ENCODE assay signal across 8 cellular contexts in genomic region chr10:103192089-103192450, GRCh38. TPM values are rescaled to one million over a fixed set of nuclear protein-coding genes. Genes with fewer than 3 reads are reported as not detected.
A peak's percentile ranks its signal among the peaks of the same experiment; 100 is the strongest.
DNase-seq lines count a peak whose midpoint lies in the region; ATAC-seq and TF ChIP-seq lines count a peak whose summit lies in the region.

No MANE protein-coding gene starts in this region.

- peak overlapping the region; percentile 95 for H3K27ac ChIP-seq in colonic mucosa

- H3K27me3 ChIP-seq in NT2/D1 (ENCODE audit: insufficient read depth, insufficient read length): no peaks in the 10 kb centered on the region
- H3K27me3 ChIP-seq in colonic mucosa: no peaks in the 10 kb centered on the region

- peak overlapping the region; percentile 77 for H3K4me3 ChIP-seq in NT2/D1 (ENCODE audit: insufficient read length, low read depth)
- peak overlapping the region; percentile 73 for H3K4me3 ChIP-seq in colonic mucosa
- H3K4me3 ChIP-seq in mucosa of descending colon: peak overlapping the region; percentile 89

- TF ChIP-seq CTCF in colonic mucosa (IDR thresholded peaks at IDR 0.05): no peak
- TF ChIP-seq CTCF in mucosa of descending colon (IDR thresholded peaks at IDR 0.05): no peak

- H3K36me3 ChIP-seq in NT2/D1 (ENCODE audit: insufficient read depth, insufficient read length, low read length) (peaks cover 10% of the 10 kb centered on the region), colonic mucosa (no peaks in the 10 kb centered on the region), mucosa of descending colon (ENCODE audit: low read depth) (no peaks in the 10 kb centered on the region)

- peak; percentile 19 for ATAC-seq in mucosa of descending colon

- DNase-seq in DMS 273 (lab: John Stamatoyannopoulos, UW; ENCODE audit: unreplicated experiment) (peak; percentile 16), DMS 273 treated with DMSO at 0.1 percent for 48 hours (lab: John Stamatoyannopoulos, UW) (no peak), NT2/D1 (ENCODE audit: low read depth, low spot score) (no peak), colonic mucosa (no peak), mucosa of descending colon (no peak), NCI-H1694 (lab: John Stamatoyannopoulos, UW) (no peak), NCI-H510A (lab: John Stamatoyannopoulos, UW) (no peak), SHP77 (lab: John Stamatoyannopoulos, UW) (no peak)

- peak overlapping the region; percentile 91 for H3K9ac ChIP-seq in NT2/D1 (ENCODE audit: insufficient read length, low read depth)
- H3K9ac ChIP-seq in colonic mucosa (ENCODE audit: low read depth in 2 of 2, low read length in 2 of 2): peak overlapping the region; percentile 95 to 99

- H3K4me1 ChIP-seq in NT2/D1 (ENCODE audit: insufficient read depth, insufficient read length) (peaks cover 2% of the 10 kb centered on the region), colonic mucosa (peaks cover 9% of the 10 kb centered on the region), mucosa of descending colon (ENCODE audit: low read depth) (peaks cover 23% of the 10 kb centered on the region)

- intact Hi-C loops in colonic mucosa (cut with DNase I) (no loop called here), mucosa of descending colon (cut with DNase I, micrococcal nuclease) (no loop called here)

- H3K9me3 ChIP-seq in NT2/D1 (ENCODE audit: insufficient read depth, low read length) (no peaks in the 10 kb centered on the region), colonic mucosa (no peaks in the 10 kb centered on the region), mucosa of descending colon (no peaks in the 10 kb centered on the region)

RNA-seq across cellular contexts. Expression of gene NT5C2, which starts 1.0 kb away (rescaled TPM):
- total RNA-seq in colonic mucosa (10 to 100 TPM; 59.6 to 89.5 TPM), mucosa of descending colon (100 to 1,000 TPM in 2 of 3 donors, 10 to 100 TPM in 1; 84.9 to 105 (median 105) TPM)

RNA-seq across cellular contexts. Expression of gene RPEL1, which starts 53.6 kb away (rescaled TPM):
- total RNA-seq in colonic mucosa (not detected), mucosa of descending colon (under 1 TPM in 1 of 3 donors, not detected in 2; 0.13 TPM)
